13 cellular contexts compared by ENCODE assay signal in the genomic region with DNA sequence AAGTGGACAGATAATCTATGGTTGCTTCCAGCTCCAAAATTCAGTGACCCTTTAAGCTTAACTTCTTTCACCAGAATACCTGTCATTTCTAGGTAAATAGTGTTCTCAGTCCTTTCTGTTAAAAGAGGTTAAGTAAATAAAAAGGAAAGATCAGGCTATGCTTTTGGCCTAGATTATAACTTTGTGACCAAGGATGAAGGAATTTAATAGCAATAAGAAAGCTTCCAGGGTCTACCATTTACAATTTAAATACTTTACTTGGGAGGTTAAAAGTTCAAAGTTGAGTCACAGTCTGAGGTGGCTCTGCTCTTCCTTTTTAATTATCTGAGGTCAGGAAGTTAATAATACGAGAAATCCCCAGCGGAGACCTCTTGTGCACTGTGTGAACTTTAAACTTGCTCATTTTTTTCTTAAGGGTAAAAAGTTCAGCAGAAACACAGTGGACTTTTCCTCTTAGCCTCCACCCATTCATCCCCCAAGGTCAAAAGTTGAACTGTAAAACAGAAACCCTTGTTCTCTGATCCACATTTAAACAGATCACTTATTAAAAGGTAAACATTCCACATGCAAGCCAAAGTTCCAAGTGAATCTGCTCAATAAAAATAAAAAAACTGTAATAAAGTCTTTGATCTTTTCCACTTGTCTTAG.
DNase-seq lines count a peak whose midpoint lies in the region; ATAC-seq, FAIRE-seq and TF ChIP-seq lines count a peak whose summit lies in the region.
"Had no signal": no experiment of that assay in that cellular context is flagged by ENCODE, and none has a peak within 500 bp of the region (broad histone marks: within the 10 kb centered on the region; RNA-seq: fewer than 3 reads in every experiment).

No MANE protein-coding gene starts in this region.

- no peaks in the 10 kb centered on the region for H3K36me3 Mint-ChIP-seq in stimulated activated effector memory CD8-positive, alpha-beta T cell treated with anti-CD3 and anti-CD28 coated beads, Interleukin-12 subunit alpha, Interleukin-12 subunit beta, amount 100 ng/mL, for 72 hours
- no peaks in the 10 kb centered on the region for H3K36me3 Mint-ChIP-seq in activated CD8-positive, alpha-beta memory T cell treated with anti-CD3 and anti-CD28 coated beads, Interleukin-2, amount 10 ng/mL, durations not matched to agents 7 days and 5 days

- no peak overlapping the region for H3K4me3 ChIP-seq in esophagus squamous epithelium
- H3K4me3 ChIP-seq: stomach had no signal

- peak; percentile 40 for ATAC-seq in HG03457 (IDR thresholded peaks at IDR 0.05; ENCODE audit: unreplicated experiment)
- peak; percentile 34 for ATAC-seq in stimulated activated effector memory CD8-positive, alpha-beta T cell treated with anti-CD3 and anti-CD28 coated beads, Interleukin-12 subunit alpha, Interleukin-12 subunit beta, amount 100 ng/mL, for 72 hours
- ATAC-seq in activated CD8-positive, alpha-beta memory T cell treated with anti-CD3 and anti-CD28 coated beads, Interleukin-2, amount 10 ng/mL, durations not matched to agents 7 days and 5 days, result no peak

- H3K9me3 ChIP-seq in esophagus squamous epithelium, result no peaks in the 10 kb centered on the region
- H3K9me3 ChIP-seq: stomach had no signal

- peak; percentile 74 for FAIRE-seq in endometrium (lab: Jason Lieb, UNC)

- peaks cover 4 to 67% (median 16%) of the 10 kb centered on the region in 3 donors for H3K4me1 ChIP-seq in esophagus squamous epithelium

- intact Hi-C loops in esophagus squamous epithelium (cut with DNase I), result no loop called here

- H3K4me3 Mint-ChIP-seq in stimulated activated effector memory CD8-positive, alpha-beta T cell treated with anti-CD3 and anti-CD28 coated beads, Interleukin-12 subunit alpha, Interleukin-12 subunit beta, amount 100 ng/mL, for 72 hours, result no peak overlapping the region
- no peak overlapping the region for H3K4me3 Mint-ChIP-seq in activated CD8-positive, alpha-beta memory T cell treated with anti-CD3 and anti-CD28 coated beads, Interleukin-2, amount 10 ng/mL, durations not matched to agents 7 days and 5 days
- H3K4me3 Mint-ChIP-seq: dendritic cell treated with granulocyte-macrophage colony-stimulating factor and Interleukin-4, amounts not matched to agents 40 ng/mL and 50 ng/mL, for 4 days had no signal

- peak; percentile 31 for DNase-seq in DMS53 (lab: John Stamatoyannopoulos, UW)
- DNase-seq in DMS53 treated with DMSO at 0.1 percent for 48 hours (lab: John Stamatoyannopoulos, UW; ENCODE audit: unreplicated experiment), result no peak
- DNase-seq in stimulated activated effector memory CD8-positive, alpha-beta T cell treated with anti-CD3 and anti-CD28 coated beads, Interleukin-12 subunit alpha, Interleukin-12 subunit beta, amount 100 ng/mL, for 72 hours (ENCODE audit: low spot score in 2 of 2), result no peak
- no peak for DNase-seq in esophagus squamous epithelium (lab: John Stamatoyannopoulos, UW)
- DNase-seq in activated CD8-positive, alpha-beta memory T cell treated with anti-CD3 and anti-CD28 coated beads, Interleukin-2, amount 10 ng/mL, durations not matched to agents 7 days and 5 days, result no peak
- DNase-seq in activated CD4-positive, alpha-beta T cell treated with anti-CD3 and anti-CD28 coated beads, Interleukin-2, amount 50 U/mL, for 1 hour, result no peak
- DNase-seq: 8988T, GOT3, NCI-H1436 treated with DMSO at 0.1 percent for 48 hours, stomach had no signal

- no peaks in the 10 kb centered on the region for H3K27me3 ChIP-seq in esophagus squamous epithelium
- H3K27me3 ChIP-seq: stomach had no signal

- no peaks in the 10 kb centered on the region for H3K27me3 Mint-ChIP-seq in activated CD8-positive, alpha-beta memory T cell treated with anti-CD3 and anti-CD28 coated beads, Interleukin-2, amount 10 ng/mL, durations not matched to agents 7 days and 5 days

- H3K9me3 Mint-ChIP-seq in stimulated activated effector memory CD8-positive, alpha-beta T cell treated with anti-CD3 and anti-CD28 coated beads, Interleukin-12 subunit alpha, Interleukin-12 subunit beta, amount 100 ng/mL, for 72 hours, result no peaks in the 10 kb centered on the region
- H3K9me3 Mint-ChIP-seq in activated CD8-positive, alpha-beta memory T cell treated with anti-CD3 and anti-CD28 coated beads, Interleukin-2, amount 10 ng/mL, durations not matched to agents 7 days and 5 days (ENCODE audit: low read depth), result no peaks in the 10 kb centered on the region
- H3K9me3 Mint-ChIP-seq: dendritic cell treated with granulocyte-macrophage colony-stimulating factor and Interleukin-4, amounts not matched to agents 40 ng/mL and 50 ng/mL, for 4 days had no signal

- H3K4me1 Mint-ChIP-seq in stimulated activated effector memory CD8-positive, alpha-beta T cell treated with anti-CD3 and anti-CD28 coated beads, Interleukin-12 subunit alpha, Interleukin-12 subunit beta, amount 100 ng/mL, for 72 hours, result no peaks in the 10 kb centered on the region
- peaks cover 7% of the 10 kb centered on the region for H3K4me1 Mint-ChIP-seq in activated CD8-positive, alpha-beta memory T cell treated with anti-CD3 and anti-CD28 coated beads, Interleukin-2, amount 10 ng/mL, durations not matched to agents 7 days and 5 days

- TF ChIP-seq POLR2A in esophagus squamous epithelium (IDR thresholded peaks at IDR 0.05), result no peak

- 11 to 17% methylated on average over 2 of the region's 2 CpGs for WGBS in esophagus squamous epithelium, 2 donors

- peak overlapping the region in 1 of 4 donors; percentile 29 for H3K27ac ChIP-seq in esophagus squamous epithelium
- H3K27ac ChIP-seq: stomach had no signal

- no peaks in the 10 kb centered on the region for H3K36me3 ChIP-seq in esophagus squamous epithelium
- H3K36me3 ChIP-seq: stomach had no signal

- CTCF ChIA-PET in activated CD8-positive, alpha-beta memory T cell treated with anti-CD3 and anti-CD28 coated beads, Interleukin-2, amount 10 ng/mL, durations not matched to agents 7 days and 5 days (lab: Charles Lee), result no interaction called here

- TF ChIP-seq CTCF in esophagus squamous epithelium (IDR thresholded peaks at IDR 0.05), result no peak

- no peak overlapping the region for H3K27ac Mint-ChIP-seq in stimulated activated effector memory CD8-positive, alpha-beta T cell treated with anti-CD3 and anti-CD28 coated beads, Interleukin-12 subunit alpha, Interleukin-12 subunit beta, amount 100 ng/mL, for 72 hours
- H3K27ac Mint-ChIP-seq in activated CD8-positive, alpha-beta memory T cell treated with anti-CD3 and anti-CD28 coated beads, Interleukin-2, amount 10 ng/mL, durations not matched to agents 7 days and 5 days, result no peak overlapping the region
- H3K27ac Mint-ChIP-seq: dendritic cell treated with granulocyte-macrophage colony-stimulating factor and Interleukin-4, amounts not matched to agents 40 ng/mL and 50 ng/mL, for 4 days had no signal
